Comparison of ENCODE assay signal across 21 cellular contexts in genomic region chr5:14507156-14507941, GRCh38.
"Had no signal": no experiment of that assay in that cellular context is flagged by ENCODE, and none has a peak within 500 bp of the region (broad histone marks: within the 10 kb centered on the region; RNA-seq: fewer than 3 reads in every experiment).

No MANE protein-coding gene starts in this region.

- H3K9me3 ChIP-seq: ascending aorta, esophagus muscularis mucosa, neutrophil, spleen, tibial nerve, uterus had no signal

- H3K36me3 Mint-ChIP-seq: naive thymus-derived CD4-positive, alpha-beta T cell had no signal

- H3K4me1 ChIP-seq: ascending aorta, esophagus muscularis mucosa, parathyroid adenoma, tibial nerve, uterus had no signal

- H3K4me1 Mint-ChIP-seq: naive thymus-derived CD4-positive, alpha-beta T cell had no signal

- H3K4me3 Mint-ChIP-seq: activated T-cell treated with anti-CD3 and anti-CD28 coated beads, Interleukin-2, amount 50 U/mL, for 4 hours; naive thymus-derived CD4-positive, alpha-beta T cell had no signal

- H3K36me3 ChIP-seq: uterus had no signal

- H3K27me3 ChIP-seq: ascending aorta, esophagus muscularis mucosa, neutrophil, spleen, tibial nerve, uterus had no signal

- H3K4me3 ChIP-seq: ascending aorta, esophagus muscularis mucosa, spleen, tibial nerve, uterus had no signal

- H3K9me3 Mint-ChIP-seq: activated T-cell treated with anti-CD3 and anti-CD28 coated beads, Interleukin-2, amount 50 U/mL, for 4 hours had no signal

- H3K27me3 Mint-ChIP-seq: naive thymus-derived CD4-positive, alpha-beta T cell had no signal

- DNase-seq: activated CD4-positive, alpha-beta T cell treated with anti-CD3 and anti-CD28 coated beads, Interleukin-2, amount 50 U/mL, for 1 hour; activated CD8-positive, alpha-beta memory T cell treated with anti-CD3 and anti-CD28 coated beads, Interleukin-2, amount 50 U/mL, for 4 hours; activated effector memory CD4-positive, alpha-beta T cell treated with Interleukin-2 at 50 U/mL for 16 hours; activated naive CD4-positive, alpha-beta T cell treated with anti-CD3 and anti-CD28 coated beads, Interleukin-2, amount 50 U/mL, for 16 hours; activated T-cell treated with anti-CD3 and anti-CD28 coated beads, Interleukin-2, amount 50 U/mL, for 4 hours; cerebellar nuclear complex; effector CD8-positive, alpha-beta T cell; foreskin fibroblast; mesenchymal stem cell; naive thymus-derived CD4-positive, alpha-beta T cell; spleen; stimulated activated CD8-positive, alpha-beta memory T cell treated with anti-CD3 and anti-CD28 coated beads, Interleukin-4, amount 100 ng/mL, for 48 hours; stimulated activated naive CD4-positive, alpha-beta T cell treated with Interleukin-2 at 50 U/mL for 16 hours; T1000; uterus had no signal

- ATAC-seq: activated CD4-positive, CD25-positive, alpha-beta regulatory T cell treated with anti-CD3 and anti-CD28 coated beads, Interleukin-2, amount 50 U/mL, for 24 hours; activated T-cell treated with anti-CD3 and anti-CD28 coated beads, Interleukin-2, amount 50 U/mL, for 4 hours; naive thymus-derived CD4-positive, alpha-beta T cell had no signal

- H3K27ac ChIP-seq: ascending aorta, esophagus muscularis mucosa, neutrophil, parathyroid adenoma, spleen, tibial nerve, uterus had no signal

- H3K27ac Mint-ChIP-seq: naive thymus-derived CD4-positive, alpha-beta T cell had no signal
